Comparison of ENCODE assay signal across 8 cellular contexts in genomic region chr1:169601096-169601881, GRCh38. TPM values are rescaled to one million over a fixed set of nuclear protein-coding genes. Genes with fewer than 3 reads are reported as not detected.
DNase-seq lines count a peak whose midpoint lies in the region; ATAC-seq and TF ChIP-seq lines count a peak whose summit lies in the region.

No MANE protein-coding gene starts in this region.

- no peak overlapping the region for H2AFZ ChIP-seq in hepatocyte

- peak; percentile 38 for ATAC-seq in activated CD4-positive, alpha-beta T cell treated with anti-CD3 and anti-CD28 coated beads for 36 hours
- no peak for ATAC-seq in activated CD8-positive, alpha-beta T cell treated with anti-CD3 and anti-CD28 coated beads, Interleukin-2, amount 10 ng/mL, durations not matched to agents 7 days and 5 days
- no peak for ATAC-seq in mucosa of descending colon

- H3K36me3 ChIP-seq in hepatocyte (replicated peaks; ENCODE audit: insufficient read depth, low read depth) (no peaks in the 10 kb centered on the region), tibial artery (no peaks in the 10 kb centered on the region), mucosa of descending colon (ENCODE audit: low read depth) (no peaks in the 10 kb centered on the region)

- intact Hi-C loops in activated CD4-positive, alpha-beta T cell treated with anti-CD3 and anti-CD28 coated beads for 36 hours (cut with DNase I, micrococcal nuclease), result loop anchor here (1.0 to 5.0 kb wide), 6 partner anchors 14 to 111 kb away; partner anchors contain the start of genes F5 (in 1 of the 2) and SELL (in 1 of the 2)
- intact Hi-C loops in tibial artery (cut with DNase I; ENCODE audit: low total_unique reads) (no loop called here), mucosa of descending colon (cut with DNase I, micrococcal nuclease) (no loop called here), lower leg skin (cut with DNase I; ENCODE audit: low total_unique reads) (no loop called here)

- CTCF ChIA-PET in activated CD4-positive, alpha-beta T cell treated with anti-CD3 and anti-CD28 coated beads for 36 hours (lab: Charles Lee), result interaction anchor here (0.6 to 6.3 kb wide), 40 partner anchors 9 to 532 kb away, joined by 3 to 119 read pairs (median 5); partner anchors contain the start of genes F5 and METTL18
- CTCF ChIA-PET in activated CD8-positive, alpha-beta T cell treated with anti-CD3 and anti-CD28 coated beads, Interleukin-2, amount 10 ng/mL, durations not matched to agents 7 days and 5 days (lab: Charles Lee), result interaction anchor here (0.6 to 7.5 kb wide), 55 partner anchors 8 to 227 kb away, joined by 3 to 253 read pairs (median 5); partner anchors contain the start of genes F5, METTL18, SELP and SLC19A2

- H3K27ac Mint-ChIP-seq in activated CD4-positive, alpha-beta T cell treated with anti-CD3 and anti-CD28 coated beads for 36 hours, result peak overlapping the region; percentile 72
- peak overlapping the region in 2 of 3 donors; percentile 14 to 39 for H3K27ac Mint-ChIP-seq in IgD-negative memory B cell
- peak overlapping the region; percentile 14 for H3K27ac Mint-ChIP-seq in activated CD8-positive, alpha-beta T cell treated with anti-CD3 and anti-CD28 coated beads, Interleukin-2, amount 10 ng/mL, durations not matched to agents 7 days and 5 days

- H3K36me3 Mint-ChIP-seq in activated CD4-positive, alpha-beta T cell treated with anti-CD3 and anti-CD28 coated beads for 36 hours (ENCODE audit: low read depth), result peaks cover 14% of the 10 kb centered on the region
- H3K36me3 Mint-ChIP-seq in IgD-negative memory B cell, result no peaks in the 10 kb centered on the region
- peaks cover 10% of the 10 kb centered on the region for H3K36me3 Mint-ChIP-seq in activated CD8-positive, alpha-beta T cell treated with anti-CD3 and anti-CD28 coated beads, Interleukin-2, amount 10 ng/mL, durations not matched to agents 7 days and 5 days (ENCODE audit: low read depth)

- no peak overlapping the region for H3K4me3 ChIP-seq in hepatocyte
- H3K4me3 ChIP-seq in tibial artery, result no peak overlapping the region
- H3K4me3 ChIP-seq in mucosa of descending colon, result no peak overlapping the region
- no peak overlapping the region for H3K4me3 ChIP-seq in lower leg skin (ENCODE audit: low read depth, poor library complexity, severe bottlenecking)

- no peaks in the 10 kb centered on the region for H3K9me2 ChIP-seq in hepatocyte (replicated peaks; ENCODE audit: insufficient read depth)

- no peak for DNase-seq in activated CD4-positive, alpha-beta T cell treated with anti-CD3 and anti-CD28 coated beads for 36 hours
- no peak for DNase-seq in activated CD4-positive, alpha-beta T cell treated with anti-CD3 and anti-CD28 coated beads, Interleukin-2, amount 50 U/mL, for 1 hour
- DNase-seq in activated CD8-positive, alpha-beta T cell treated with anti-CD3 and anti-CD28 coated beads, Interleukin-2, amount 10 ng/mL, durations not matched to agents 7 days and 5 days, result no peak
- peak; percentile 24 for DNase-seq in hepatocyte (ENCODE audit: low spot score)
- no peak for DNase-seq in tibial artery
- no peak for DNase-seq in mucosa of descending colon
- DNase-seq in lower leg skin (ENCODE audit: low spot score in 2 of 2), result no peak

- no peaks in the 10 kb centered on the region for H3K27me3 Mint-ChIP-seq in activated CD4-positive, alpha-beta T cell treated with anti-CD3 and anti-CD28 coated beads for 36 hours
- H3K27me3 Mint-ChIP-seq in IgD-negative memory B cell, result no peaks in the 10 kb centered on the region
- H3K27me3 Mint-ChIP-seq in activated CD8-positive, alpha-beta T cell treated with anti-CD3 and anti-CD28 coated beads, Interleukin-2, amount 10 ng/mL, durations not matched to agents 7 days and 5 days (ENCODE audit: low read depth), result no peaks in the 10 kb centered on the region

- H3K4me2 ChIP-seq in hepatocyte, result no peak overlapping the region

- H3K4me3 Mint-ChIP-seq in activated CD4-positive, alpha-beta T cell treated with anti-CD3 and anti-CD28 coated beads for 36 hours, result no peak overlapping the region
- peak overlapping the region in 3 of 4 donors; percentile 2 to 85 (median 13) for H3K4me3 Mint-ChIP-seq in IgD-negative memory B cell
- H3K4me3 Mint-ChIP-seq in activated CD8-positive, alpha-beta T cell treated with anti-CD3 and anti-CD28 coated beads, Interleukin-2, amount 10 ng/mL, durations not matched to agents 7 days and 5 days, result no peak overlapping the region

- H3K27ac ChIP-seq in hepatocyte (no peak overlapping the region), tibial artery (no peak overlapping the region)

- H3K9me3 ChIP-seq in hepatocyte (ENCODE audit: low read depth) (no peaks in the 10 kb centered on the region), tibial artery (no peaks in the 10 kb centered on the region), mucosa of descending colon (no peaks in the 10 kb centered on the region)

- H4K20me1 ChIP-seq in hepatocyte (ENCODE audit: insufficient read depth, poor library complexity, severe bottlenecking), result no peaks in the 10 kb centered on the region

- POLR2A ChIA-PET in activated CD4-positive, alpha-beta T cell treated with anti-CD3 and anti-CD28 coated beads for 36 hours (lab: Charles Lee), result no interaction called here
- POLR2A ChIA-PET in activated CD8-positive, alpha-beta T cell treated with anti-CD3 and anti-CD28 coated beads, Interleukin-2, amount 10 ng/mL, durations not matched to agents 7 days and 5 days (lab: Charles Lee), result interaction anchor here (0.5 to 2.5 kb wide), 10 partner anchors 15 to 195 kb away, joined by 3 to 44 read pairs (median 4); partner anchors contain the start of genes F5 and METTL18

- H3K27me3 ChIP-seq in hepatocyte, result no peaks in the 10 kb centered on the region
- H3K27me3 ChIP-seq in tibial artery, result no peaks in the 10 kb centered on the region

- peak; percentile 59 for TF ChIP-seq CTCF in hepatocyte (IDR thresholded peaks at IDR 0.05; ENCODE audit: poor library complexity)
- TF ChIP-seq CTCF in tibial artery (IDR thresholded peaks at IDR 0.05), result peak; percentile 28 to 35
- no peak for TF ChIP-seq CTCF in mucosa of descending colon (IDR thresholded peaks at IDR 0.05)
- TF ChIP-seq CTCF in lower leg skin (IDR thresholded peaks at IDR 0.05), result no peak

- WGBS in hepatocyte (ENCODE audit: low lambda C conversion rate, missing lambda C conversion rate), result 36% methylated on average over 3 of the region's 3 CpGs
- 32% methylated on average over 3 of the region's 3 CpGs for whole genome bisulfite sequencing in lower leg skin, 2 donors

- no peaks in the 10 kb centered on the region for H3K4me1 ChIP-seq in hepatocyte (ENCODE audit: insufficient read depth)
- no peaks in the 10 kb centered on the region for H3K4me1 ChIP-seq in tibial artery
- no peaks in the 10 kb centered on the region for H3K4me1 ChIP-seq in mucosa of descending colon (ENCODE audit: low read depth)

- TF ChIP-seq POLR2A in lower leg skin (IDR thresholded peaks at IDR 0.05), result no peak

- peaks cover 56% of the 10 kb centered on the region for H3K4me1 Mint-ChIP-seq in activated CD4-positive, alpha-beta T cell treated with anti-CD3 and anti-CD28 coated beads for 36 hours
- H3K4me1 Mint-ChIP-seq in IgD-negative memory B cell, result peaks cover 31 to 39% (median 35%) of the 10 kb centered on the region in 3 donors
- H3K4me1 Mint-ChIP-seq in activated CD8-positive, alpha-beta T cell treated with anti-CD3 and anti-CD28 coated beads, Interleukin-2, amount 10 ng/mL, durations not matched to agents 7 days and 5 days (ENCODE audit: low read depth), result peaks cover 51% of the 10 kb centered on the region

- H3K79me2 ChIP-seq in hepatocyte, result no peaks in the 10 kb centered on the region

- peaks cover 4% of the 10 kb centered on the region for H3K9me3 Mint-ChIP-seq in activated CD4-positive, alpha-beta T cell treated with anti-CD3 and anti-CD28 coated beads for 36 hours (ENCODE audit: low read depth)
- no peaks in the 10 kb centered on the region for H3K9me3 Mint-ChIP-seq in IgD-negative memory B cell
- H3K9me3 Mint-ChIP-seq in activated CD8-positive, alpha-beta T cell treated with anti-CD3 and anti-CD28 coated beads, Interleukin-2, amount 10 ng/mL, durations not matched to agents 7 days and 5 days (ENCODE audit: insufficient read depth), result peaks cover 4% of the 10 kb centered on the region

RNA-seq across cellular contexts. Expression of gene F5, which starts 15.0 kb away (rescaled TPM):
- total RNA-seq in activated CD4-positive, alpha-beta T cell treated with anti-CD3 and anti-CD28 coated beads for 36 hours, result 10 to 100 TPM; 49.8 to 57.8 TPM
- polyA plus RNA-seq in IgD-negative memory B cell, result 0.51 TPM
- total RNA-seq in activated CD8-positive, alpha-beta T cell treated with anti-CD3 and anti-CD28 coated beads, Interleukin-2, amount 10 ng/mL, durations not matched to agents 7 days and 5 days, result 1 to 10 TPM; 1.4 to 1.6 TPM
- total RNA-seq in hepatocyte, result 24.0 and 34.2 TPM in 2 replicates
- 20.4 and 21.5 TPM in 2 replicates for polyA plus RNA-seq in hepatocyte
- 1 to 10 TPM in 1 of 3 donors, under 1 TPM in 2; 0.44 to 2.5 (median 0.69) TPM for total RNA-seq in mucosa of descending colon
- 1 to 10 TPM in 3 of 4 donors, under 1 TPM in 1; 0.38 to 5.5 (median 2.7) TPM for total RNA-seq in lower leg skin

RNA-seq across cellular contexts. Expression of gene SELP, which starts 28.6 kb away (rescaled TPM):
- 1 to 10 TPM in 1 of 2 experiments, under 1 TPM in 1; 0.50 to 1.4 TPM for total RNA-seq in activated CD4-positive, alpha-beta T cell treated with anti-CD3 and anti-CD28 coated beads for 36 hours
- polyA plus RNA-seq in IgD-negative memory B cell, result 2.2 TPM
- total RNA-seq in activated CD8-positive, alpha-beta T cell treated with anti-CD3 and anti-CD28 coated beads, Interleukin-2, amount 10 ng/mL, durations not matched to agents 7 days and 5 days, result under 1 TPM in 1 of 2 experiments, not detected in 1; 0.13 TPM
- 0.24 and 0.27 TPM in 2 replicates for total RNA-seq in hepatocyte
- 0.34 TPM in 1 of 2 replicates, not detected in the other for polyA plus RNA-seq in hepatocyte
- total RNA-seq in mucosa of descending colon, result 1 to 10 TPM; 1.9 to 4.2 (median 2.4) TPM
- total RNA-seq in lower leg skin, result 1 to 10 TPM in 1 of 4 donors, under 1 TPM in 3; 0.30 to 8.5 (median 0.54) TPM

Comparison
In these comparisons a context has a peak if more than half of its experiments do, and no peak if none do; other contexts are left out.
1. H3K27ac Mint-ChIP-seq: peak in every context shown above with its lines; median percentile 72 in activated CD4-positive, alpha-beta T cell treated with anti-CD3 and anti-CD28 coated beads for 36 hours; 26 in IgD-negative memory B cell; 14 in activated CD8-positive, alpha-beta T cell treated with anti-CD3 and anti-CD28 coated beads, Interleukin-2, amount 10 ng/mL, durations not matched to agents 7 days and 5 days.
2. H3K4me3 Mint-ChIP-seq: peak in IgD-negative memory B cell (3 of 4); none in activated CD4-positive, alpha-beta T cell treated with anti-CD3 and anti-CD28 coated beads for 36 hours (single experiment) and activated CD8-positive, alpha-beta T cell treated with anti-CD3 and anti-CD28 coated beads, Interleukin-2, amount 10 ng/mL, durations not matched to agents 7 days and 5 days (single experiment).
3. CTCF ChIP-seq: peak in hepatocyte (single experiment) and tibial artery (2 of 2); none in mucosa of descending colon (single experiment) and lower leg skin (0 of 3).
4. intact Hi-C loops: an anchor here in activated CD4-positive, alpha-beta T cell treated with anti-CD3 and anti-CD28 coated beads for 36 hours (1.0 to 5.0 kb wide); none called in tibial artery, mucosa of descending colon and lower leg skin.